In the genomic region with DNA sequence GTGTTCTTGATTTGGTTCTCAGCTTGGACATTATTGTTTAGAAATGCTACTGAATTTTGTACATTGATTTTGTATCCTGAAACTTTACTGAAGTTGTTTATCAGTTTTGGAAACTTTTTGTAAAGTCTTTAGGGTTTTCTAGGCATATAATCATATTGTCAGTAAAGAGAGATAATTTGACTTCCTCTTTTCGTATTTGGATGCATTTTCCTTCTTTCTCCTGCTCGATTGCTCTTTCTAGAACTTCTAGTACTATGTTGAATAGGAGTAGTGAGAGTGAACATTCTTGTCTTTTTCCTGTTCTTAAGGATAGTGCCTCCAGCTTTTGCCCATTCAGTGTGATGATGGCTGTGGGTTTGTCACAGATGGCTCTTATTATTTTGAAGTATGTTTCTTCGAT, we compare ENCODE assay signal across 23 cellular contexts. TPM values are rescaled to one million over a fixed set of nuclear protein-coding genes. Genes with fewer than 3 reads are reported as not detected.
"Had no signal": no experiment of that assay in that cellular context is flagged by ENCODE, and none has a peak within 500 bp of the region (broad histone marks: within the 10 kb centered on the region; RNA-seq: fewer than 3 reads in every experiment).

No MANE protein-coding gene starts in this region.

- H3K9me3 ChIP-seq: colonic mucosa, lower lobe of right lung had no signal

- DNase-seq: colonic mucosa; cortex of kidney; effector CD8-positive, alpha-beta T cell; effector memory CD8-positive, alpha-beta T cell; endodermal cell; erythroblast; esophagus squamous epithelium; foreskin fibroblast; foreskin melanocyte; gastrocnemius medialis; glutamatergic neuron; head of caudate nucleus; heart right ventricle; hippocampal formation; left cardiac atrium; left lung; left ventricle myocardium superior; lower lobe of right lung; mesendoderm; midbrain; naive thymus-derived CD4-positive, alpha-beta T cell had no signal

- H3K36me3 ChIP-seq: colonic mucosa, esophagus squamous epithelium, gastrocnemius medialis, heart right ventricle, left lung, lower lobe of right lung had no signal

- ATAC-seq: effector memory CD8-positive, alpha-beta T cell; esophagus mucosa; gastrocnemius medialis; heart right ventricle; left cardiac atrium; left lung; left ventricle myocardium superior; lower lobe of right lung; naive thymus-derived CD4-positive, alpha-beta T cell had no signal

- H3K27ac ChIP-seq: colonic mucosa, epithelial cell of prostate, gastrocnemius medialis, heart right ventricle, left lung, lower lobe of right lung had no signal

- H3K4me3 ChIP-seq: colonic mucosa, esophagus squamous epithelium, gastrocnemius medialis, heart right ventricle, left lung, lower lobe of right lung had no signal

- H3K4me1 ChIP-seq: colonic mucosa, gastrocnemius medialis, heart right ventricle, left lung, lower lobe of right lung had no signal

- H3K27me3 ChIP-seq: colonic mucosa, esophagus squamous epithelium, gastrocnemius medialis, heart right ventricle, left lung had no signal

RNA-seq across cellular contexts. Expression of a gene that starts 24.1 kb away (rescaled TPM):
- polyA plus RNA-seq: naive thymus-derived CD4-positive, alpha-beta T cell had no signal

RNA-seq across cellular contexts. Expression of a gene that starts 55.4 kb away (rescaled TPM):
- polyA plus RNA-seq: naive thymus-derived CD4-positive, alpha-beta T cell had no signal
